Comparison of ENCODE assay signal across 3 cellular contexts in the genomic region with DNA sequence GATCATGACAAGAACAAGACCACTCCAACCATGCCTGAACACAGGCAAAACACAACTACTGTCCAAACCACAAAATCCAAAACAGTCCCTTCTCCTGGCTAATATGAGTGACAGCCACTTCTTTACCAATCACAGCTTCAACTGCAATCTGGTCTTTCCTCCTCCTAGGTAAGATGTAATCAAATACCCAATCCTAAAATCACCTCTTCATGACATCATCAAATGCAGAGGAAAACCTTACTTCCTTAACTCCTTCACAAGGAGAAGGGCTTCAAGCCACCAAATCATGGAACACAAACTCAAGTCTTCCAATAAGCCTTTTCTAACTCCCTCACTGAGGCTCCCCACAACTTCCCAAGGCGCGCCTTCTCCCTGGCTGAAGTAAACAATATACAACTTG.
A peak's percentile ranks its signal among the peaks of the same experiment; 100 is the strongest.
TF ChIP-seq lines count a peak whose summit lies in the region.

No MANE protein-coding gene starts in this region.

TF ChIP-seq in HepG2, 621 proteins besides CTCF, POLR2A, EP300 and RAD21 (continues in another document):
- TF ChIP-seq, protein P1, sequence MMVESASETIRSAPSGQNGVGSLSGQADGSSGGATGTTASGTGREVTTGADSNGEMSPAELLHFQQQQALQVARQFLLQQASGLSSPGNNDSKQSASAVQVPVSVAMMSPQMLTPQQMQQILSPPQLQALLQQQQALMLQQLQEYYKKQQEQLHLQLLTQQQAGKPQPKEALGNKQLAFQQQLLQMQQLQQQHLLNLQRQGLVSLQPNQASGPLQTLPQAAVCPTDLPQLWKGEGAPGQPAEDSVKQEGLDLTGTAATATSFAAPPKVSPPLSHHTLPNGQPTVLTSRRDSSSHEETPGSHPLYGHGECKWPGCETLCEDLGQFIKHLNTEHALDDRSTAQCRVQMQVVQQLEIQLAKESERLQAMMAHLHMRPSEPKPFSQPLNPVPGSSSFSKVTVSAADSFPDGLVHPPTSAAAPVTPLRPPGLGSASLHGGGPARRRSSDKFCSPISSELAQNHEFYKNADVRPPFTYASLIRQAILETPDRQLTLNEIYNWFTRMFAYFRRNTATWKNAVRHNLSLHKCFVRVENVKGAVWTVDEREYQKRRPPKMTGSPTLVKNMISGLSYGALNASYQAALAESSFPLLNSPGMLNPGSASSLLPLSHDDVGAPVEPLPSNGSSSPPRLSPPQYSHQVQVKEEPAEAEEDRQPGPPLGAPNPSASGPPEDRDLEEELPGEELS (CRISPR knock-in tag; IDR thresholded peaks at IDR 0.05): no peak
- TF ChIP-seq ATF7 (IDR thresholded peaks at IDR 0.05): peak; percentile 64
- no peak for TF ChIP-seq ATF7 (CRISPR knock-in tag; IDR thresholded peaks at IDR 0.05)
- no peak for TF ChIP-seq MAFF (IDR thresholded peaks at IDR 0.05; ENCODE audit: low read depth, low read length)
- TF ChIP-seq FOXA3 (CRISPR knock-in tag; IDR thresholded peaks at IDR 0.05): no peak

TF ChIP-seq in HEK293T, 16 proteins besides CTCF, POLR2A, EP300 and RAD21:
- TF ChIP-seq L3MBTL2 (conservative IDR thresholded peaks at IDR 0.05) (no peak), ELF4 (IDR thresholded peaks at IDR 0.05) (no peak)
- TF ChIP-seq, protein P2, sequence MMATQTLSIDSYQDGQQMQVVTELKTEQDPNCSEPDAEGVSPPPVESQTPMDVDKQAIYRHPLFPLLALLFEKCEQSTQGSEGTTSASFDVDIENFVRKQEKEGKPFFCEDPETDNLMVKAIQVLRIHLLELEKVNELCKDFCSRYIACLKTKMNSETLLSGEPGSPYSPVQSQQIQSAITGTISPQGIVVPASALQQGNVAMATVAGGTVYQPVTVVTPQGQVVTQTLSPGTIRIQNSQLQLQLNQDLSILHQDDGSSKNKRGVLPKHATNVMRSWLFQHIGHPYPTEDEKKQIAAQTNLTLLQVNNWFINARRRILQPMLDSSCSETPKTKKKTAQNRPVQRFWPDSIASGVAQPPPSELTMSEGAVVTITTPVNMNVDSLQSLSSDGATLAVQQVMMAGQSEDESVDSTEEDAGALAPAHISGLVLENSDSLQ (IDR thresholded peaks at IDR 0.05): 0 out of 2 replicates have a peak, but pooled peaks have one; percentile 5

TF ChIP-seq in K562, 482 proteins besides CTCF, POLR2A, EP300 and RAD21:
- TF ChIP-seq RBM34 (IDR thresholded peaks at IDR 0.05; ENCODE audit: borderline replicate concordance, insufficient read depth, low read length) (no peak), E4F1 (CRISPR knock-in tag; IDR thresholded peaks at IDR 0.05; ENCODE audit: borderline replicate concordance) (no peak)
- TF ChIP-seq, protein P2 (IDR thresholded peaks at IDR 0.05): peak; percentile 22; the same call in 1 of the 2 replicates
